Comparison of ENCODE assay signal across 10 cellular contexts in genomic region chr1:186330758-186331157, GRCh38. TPM values are rescaled to one million over a fixed set of nuclear protein-coding genes. Genes with fewer than 3 reads are reported as not detected.
A peak's percentile ranks its signal among the peaks of the same experiment; 100 is the strongest.
DNase-seq lines count a peak whose midpoint lies in the region; ATAC-seq and TF ChIP-seq lines count a peak whose summit lies in the region.
"Had no signal": no experiment of that assay in that cellular context is flagged by ENCODE, and none has a peak within 500 bp of the region (broad histone marks: within the 10 kb centered on the region; RNA-seq: fewer than 3 reads in every experiment).

No MANE protein-coding gene starts in this region.

- H3K9ac ChIP-seq in fibroblast of lung (ENCODE audit: insufficient read depth, low read length): no peak overlapping the region

- no peaks in the 10 kb centered on the region for H3K79me2 ChIP-seq in fibroblast of lung (ENCODE audit: control insufficient read depth, insufficient read depth, low read length)

- ATAC-seq in Right ventricle myocardium superior (ENCODE audit: poor library complexity): no peak

- H3K9me3 ChIP-seq in left ventricle myocardium inferior (replicated peaks): no peaks in the 10 kb centered on the region
- no peaks in the 10 kb centered on the region for H3K9me3 ChIP-seq in fibroblast of lung (ENCODE audit: control insufficient read depth, insufficient read depth, low read depth, low read length)
- H3K9me3 ChIP-seq in transverse colon: no peaks in the 10 kb centered on the region

- no peak overlapping the region for H3K4me3 ChIP-seq in left ventricle myocardium inferior
- H3K4me3 ChIP-seq in fibroblast of lung (replicated peaks in 1 of 4; ENCODE audit: control extremely low read depth in 1 of 4, insufficient read depth in 1 of 4, low read depth in 3 of 4, low read length in 4 of 4): no peak overlapping the region
- H3K4me3 ChIP-seq in transverse colon: no peak overlapping the region

- in situ Hi-C loops in transverse colon (cut with MboI; ENCODE audit: low pct_ligation_motif_present in 1 of 4, low pct_unique_long_range_greater_than_20kb in 1 of 4, low sequenced_read_pairs in 3 of 4): loop anchor here in 2 of 4 donors (25.0 kb wide), 2 partner anchors 1193 to 1618 kb away; no protein-coding TSS in a partner anchor

- no peaks in the 10 kb centered on the region for H4K20me1 ChIP-seq in fibroblast of lung (ENCODE audit: control insufficient read depth, extremely low read depth, insufficient read depth, low read length)

- H3K4me2 ChIP-seq in fibroblast of lung (ENCODE audit: extremely low read depth, insufficient read depth, low read length): no peak overlapping the region

- H3K27ac ChIP-seq in left ventricle myocardium inferior (replicated peaks) (no peak overlapping the region), fibroblast of lung (ENCODE audit: insufficient read depth, low read length) (no peak overlapping the region), transverse colon (no peak overlapping the region)

- no peak for DNase-seq in left ventricle myocardium inferior
- DNase-seq in Right ventricle myocardium superior: no peak
- peak; percentile 9 for DNase-seq in RPMI8226
- no peak for DNase-seq in fibroblast of lung (ENCODE audit: low read depth in 2 of 2)
- no peak for DNase-seq in transverse colon
- no peak for DNase-seq in MV-4-11 (lab: John Stamatoyannopoulos, UW)
- DNase-seq in T1000 (lab: John Stamatoyannopoulos, UW): no peak
- no peak for DNase-seq in LoVo (ENCODE audit: low spot score)
- DNase-seq: NCI-H1417 treated with DMSO at 0.1 percent for 48 hours had no signal

- no peaks in the 10 kb centered on the region for H3K27me3 ChIP-seq in left ventricle myocardium inferior (ENCODE audit: low read depth)
- H3K27me3 ChIP-seq in fibroblast of lung (ENCODE audit: control insufficient read depth, insufficient read depth, low read length): no peaks in the 10 kb centered on the region
- H3K27me3 ChIP-seq in transverse colon: no peaks in the 10 kb centered on the region

- TF ChIP-seq POLR2A in transverse colon (IDR thresholded peaks at IDR 0.05): no peak

- TF ChIP-seq CTCF in left ventricle myocardium inferior (IDR thresholded peaks at IDR 0.05; ENCODE audit: borderline replicate concordance) (peak; percentile 31), fibroblast of lung (conservative IDR thresholded peaks at IDR 0.05 in 1 of 2, IDR thresholded peaks at IDR 0.05 in 1 of 2; ENCODE audit: low read depth in 1 of 2, low read length in 2 of 2) (peak; percentile 26 to 48), transverse colon (IDR thresholded peaks at IDR 0.05) (peak in 3 of 5 experiments; percentile 18 to 23 (median 19))

- H3K4me1 ChIP-seq in left ventricle myocardium inferior: no peaks in the 10 kb centered on the region
- no peaks in the 10 kb centered on the region for H3K4me1 ChIP-seq in fibroblast of lung (ENCODE audit: control insufficient read depth, extremely low read depth, insufficient read depth, low read length)
- H3K4me1 ChIP-seq in transverse colon: no peaks in the 10 kb centered on the region

- no peak overlapping the region for H2AFZ ChIP-seq in fibroblast of lung (ENCODE audit: low read length)

- no peak for TF ChIP-seq EP300 in transverse colon (IDR thresholded peaks at IDR 0.05; ENCODE audit: low read depth)

- intact Hi-C loops in left ventricle myocardium inferior (cut with micrococcal nuclease): no loop called here
- intact Hi-C loops in Right ventricle myocardium superior (cut with DNase I): no loop called here
- intact Hi-C loops in transverse colon (cut with DNase I; ENCODE audit: low total_unique reads): loop anchor here (1.0 kb wide), 1 partner anchor 11 kb away; no protein-coding TSS in a partner anchor

- WGBS in transverse colon (ENCODE audit: low coverage in 1 of 2), 2 donors: 92 to 98% methylated on average over 1 of the region's 1 CpG

- H3K36me3 ChIP-seq in left ventricle myocardium inferior (peaks cover 95% of the 10 kb centered on the region), fibroblast of lung (ENCODE audit: control insufficient read depth, insufficient read depth, low read length) (peaks cover 11% of the 10 kb centered on the region), transverse colon (peaks cover 0 to 92% (median 41%) of the 10 kb centered on the region in 4 donors)

RNA-seq across cellular contexts. Expression of gene PRG4, which starts 34.7 kb away (rescaled TPM):
- total RNA-seq in left ventricle myocardium inferior (0.41 TPM), Right ventricle myocardium superior (0.05 TPM), fibroblast of lung (under 0.01 TPM in 1 of 2 replicates, not detected in the other), transverse colon (under 1 TPM in 3 of 4 donors, not detected in 1; 0.27 to 0.48 (median 0.37) TPM)
- polyA plus RNA-seq in fibroblast of lung: 0.02 and 0.06 TPM in 2 replicates
- polyA plus RNA-seq in fibroblast of lung (2012): 0.16 and 0.27 TPM in 2 replicates
- 0.52 TPM in 1 of 2 replicates, not detected in the other for polyA minus RNA-seq in fibroblast of lung (ENCODE audit: low replicate concordance)
- total RNA-seq: pulmonary artery endothelial cell had no signal

RNA-seq across cellular contexts. Expression of gene TPR, which starts 44.3 kb away (rescaled TPM):
- 49.8 TPM for total RNA-seq in left ventricle myocardium inferior
- 41.4 TPM for total RNA-seq in Right ventricle myocardium superior
- 44.4 and 65.1 TPM in 2 replicates for total RNA-seq in fibroblast of lung
- polyA plus RNA-seq in fibroblast of lung: 35.3 and 37.4 TPM in 2 replicates
- 29.2 and 33.0 TPM in 2 replicates for polyA plus RNA-seq in fibroblast of lung (2012)
- polyA minus RNA-seq in fibroblast of lung (ENCODE audit: low replicate concordance): 122 and 137 TPM in 2 replicates
- 10 to 100 TPM; 57.5 to 99.7 (median 81.0) TPM for total RNA-seq in transverse colon

RNA-seq across cellular contexts. Expression of gene ODR4, which starts 44.9 kb away (rescaled TPM):
- total RNA-seq in left ventricle myocardium inferior (10.9 TPM), Right ventricle myocardium superior (10.2 TPM), fibroblast of lung (13.7 and 23.9 TPM in 2 replicates), transverse colon (10 to 100 TPM in 2 of 4 donors, 1 to 10 TPM in 2; 7.0 to 22.1 (median 14.7) TPM)
- polyA plus RNA-seq in fibroblast of lung: 9.7 and 13.0 TPM in 2 replicates
- polyA plus RNA-seq in fibroblast of lung (2012): 6.2 and 7.5 TPM in 2 replicates
- 0.33 TPM in 1 of 2 replicates, not detected in the other for polyA minus RNA-seq in fibroblast of lung (ENCODE audit: low replicate concordance)
